In the genomic region with DNA sequence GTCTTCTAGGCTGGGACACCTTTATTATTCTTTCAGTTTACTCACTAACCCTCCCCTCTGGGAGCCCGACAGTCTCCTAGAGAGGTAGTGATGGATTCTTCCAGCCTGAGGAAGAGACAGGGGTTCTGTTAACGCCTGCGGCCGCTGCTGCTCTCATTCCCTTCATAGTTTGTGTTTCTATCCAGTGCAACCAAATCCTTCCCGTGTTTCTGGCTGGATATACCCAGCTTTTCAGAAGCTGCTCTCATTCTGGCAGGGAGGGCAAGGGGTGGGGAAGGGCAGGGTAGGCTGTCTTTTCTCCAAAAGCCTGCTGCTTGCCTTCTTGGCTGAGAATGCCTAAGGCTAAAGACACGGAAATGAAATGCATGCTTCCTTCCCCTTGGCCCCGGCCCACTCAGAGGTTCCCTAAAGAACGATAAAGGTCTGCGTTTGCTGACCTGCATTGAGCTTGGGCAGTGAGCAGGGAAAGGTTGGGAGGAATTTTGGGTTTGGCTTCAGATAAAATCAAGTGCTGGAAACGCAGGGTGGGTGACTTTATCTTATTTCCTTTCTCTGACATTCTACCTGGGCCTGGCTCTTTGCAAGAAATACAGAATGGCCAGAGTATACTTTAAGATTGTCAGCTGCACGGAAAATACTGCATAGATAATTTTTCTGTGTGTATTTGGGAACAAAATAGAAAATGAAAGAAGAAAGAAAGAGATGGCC, we compare ENCODE assay signal across 12 cellular contexts.
DNase-seq lines count a peak whose midpoint lies in the region; ATAC-seq, FAIRE-seq and TF ChIP-seq lines count a peak whose summit lies in the region.
"Had no signal": no experiment of that assay in that cellular context is flagged by ENCODE, and none has a peak within 500 bp of the region (broad histone marks: within the 10 kb centered on the region; RNA-seq: fewer than 3 reads in every experiment).

No MANE protein-coding gene starts in this region.

- peaks cover 18% of the 10 kb centered on the region for H3K4me1 ChIP-seq in testis

- peaks cover 8% of the 10 kb centered on the region for H3K4me1 Mint-ChIP-seq in activated CD4-positive, alpha-beta T cell treated with anti-CD3 and anti-CD28 coated beads, Interleukin-2, amount 10 ng/mL, durations not matched to agents 24 days and 14 days

- no peak for FAIRE-seq in HTR-8/SVneo (lab: Jason Lieb, UNC)

- DNase-seq in HTR-8/SVneo (ENCODE audit: insufficient read length, low spot score) (peak; percentile 18), dedifferentiated amniotic fluid mesenchymal stem cell (ENCODE audit: extremely low spot score) (peak; percentile 35), kidney epithelial cell (ENCODE audit: low read depth) (peak; percentile 18), testis (no peak), T-helper 9 cell (no peak), NCI-H524 treated with DMSO at 0.1 percent for 48 hours (lab: John Stamatoyannopoulos, UW) (no peak)
- DNase-seq in activated CD4-positive, alpha-beta T cell treated with anti-CD3 and anti-CD28 coated beads, Interleukin-2, amount 10 ng/mL, durations not matched to agents 24 days and 14 days = no peak
- DNase-seq: activated gamma-delta T cell treated with Interleukin-2 at 50 U/mL for 16 hours; effector memory CD4-positive, alpha-beta T cell; NCI-H187 had no signal

- H3K36me3 ChIP-seq in kidney epithelial cell (ENCODE audit: control insufficient read depth, insufficient read depth, low read length) = no peaks in the 10 kb centered on the region
- H3K36me3 ChIP-seq in testis (ENCODE audit: low read depth, missing control alignments) = no peaks in the 10 kb centered on the region

- TF ChIP-seq POLR2A in testis (IDR thresholded peaks at IDR 0.05) = no peak

- ATAC-seq in HG03571 (IDR thresholded peaks at IDR 0.05; ENCODE audit: unreplicated experiment) = no peak

- H3K9me3 ChIP-seq in testis = no peaks in the 10 kb centered on the region

- peak overlapping the region; percentile 76 to 81 for H3K27ac ChIP-seq in testis

- 37 to 40% methylated on average over 11 of the region's 11 CpGs for WGBS in testis, 2 donors

- peaks cover 2% of the 10 kb centered on the region for H3K27me3 Mint-ChIP-seq in activated CD4-positive, alpha-beta T cell treated with anti-CD3 and anti-CD28 coated beads, Interleukin-2, amount 10 ng/mL, durations not matched to agents 24 days and 14 days
- H3K27me3 Mint-ChIP-seq: stimulated activated naive CD8-positive, alpha-beta T cell treated with anti-CD3 and anti-CD28 coated beads, Interleukin-15, Interleukin-2, amounts not matched to agents 100 ng/mL and 50 ng/mL, for 24 hours had no signal

- no peak overlapping the region for H3K4me3 Mint-ChIP-seq in activated CD4-positive, alpha-beta T cell treated with anti-CD3 and anti-CD28 coated beads, Interleukin-2, amount 10 ng/mL, durations not matched to agents 24 days and 14 days
- H3K4me3 Mint-ChIP-seq: stimulated activated naive CD8-positive, alpha-beta T cell treated with anti-CD3 and anti-CD28 coated beads, Interleukin-15, Interleukin-2, amounts not matched to agents 100 ng/mL and 50 ng/mL, for 24 hours had no signal

- no peaks in the 10 kb centered on the region for H3K9me3 Mint-ChIP-seq in activated CD4-positive, alpha-beta T cell treated with anti-CD3 and anti-CD28 coated beads, Interleukin-2, amount 10 ng/mL, durations not matched to agents 24 days and 14 days
- H3K9me3 Mint-ChIP-seq: stimulated activated naive CD8-positive, alpha-beta T cell treated with anti-CD3 and anti-CD28 coated beads, Interleukin-15, Interleukin-2, amounts not matched to agents 100 ng/mL and 50 ng/mL, for 24 hours had no signal

- TF ChIP-seq CTCF in kidney epithelial cell (IDR thresholded peaks at IDR 0.05; ENCODE audit: insufficient read depth, low read length, poor library complexity, severe bottlenecking) = no peak
- TF ChIP-seq CTCF in testis (IDR thresholded peaks at IDR 0.05) = no peak

- intact Hi-C loops in testis (cut with DNase I; ENCODE audit: low total_unique reads) = no loop called here
- intact Hi-C loops in activated CD4-positive, alpha-beta T cell treated with anti-CD3 and anti-CD28 coated beads, Interleukin-2, amount 10 ng/mL, durations not matched to agents 24 days and 14 days (cut with micrococcal nuclease) = loop anchor here (10.0 kb wide), 1 partner anchor 425 kb away; the partner anchor contains the start of gene DDX1

- peaks cover 14% of the 10 kb centered on the region for H3K36me3 Mint-ChIP-seq in activated CD4-positive, alpha-beta T cell treated with anti-CD3 and anti-CD28 coated beads, Interleukin-2, amount 10 ng/mL, durations not matched to agents 24 days and 14 days (ENCODE audit: low read depth)

- H3K27me3 ChIP-seq in kidney epithelial cell (ENCODE audit: control insufficient read depth, insufficient read depth, low read length) (no peaks in the 10 kb centered on the region), testis (no peaks in the 10 kb centered on the region)

- H3K4me3 ChIP-seq in kidney epithelial cell (ENCODE audit: low read depth, low read length) = no peak overlapping the region
- H3K4me3 ChIP-seq in testis = no peak overlapping the region

- H3K27ac Mint-ChIP-seq in activated CD4-positive, alpha-beta T cell treated with anti-CD3 and anti-CD28 coated beads, Interleukin-2, amount 10 ng/mL, durations not matched to agents 24 days and 14 days = no peak overlapping the region
- H3K27ac Mint-ChIP-seq: stimulated activated naive CD8-positive, alpha-beta T cell treated with anti-CD3 and anti-CD28 coated beads, Interleukin-15, Interleukin-2, amounts not matched to agents 100 ng/mL and 50 ng/mL, for 24 hours had no signal

Comparison
In these comparisons a context has a peak if more than half of its experiments do, and no peak if none do; other contexts are left out.
1. DNase-seq: peak in HTR-8/SVneo (single experiment), dedifferentiated amniotic fluid mesenchymal stem cell (single experiment) and kidney epithelial cell (single experiment); none in testis (single experiment), T-helper 9 cell (single experiment), NCI-H524 treated with DMSO at 0.1 percent for 48 hours (single experiment) and activated CD4-positive, alpha-beta T cell treated with anti-CD3 and anti-CD28 coated beads, Interleukin-2, amount 10 ng/mL, durations not matched to agents 24 days and 14 days (single experiment).